ENCODE assay signal across 7 cellular contexts in genomic region chr19:52735734-52736133, GRCh38. TPM values are rescaled to one million over a fixed set of nuclear protein-coding genes. Genes with fewer than 3 reads are reported as not detected.
DNase-seq lines count a peak whose midpoint lies in the region; ATAC-seq and TF ChIP-seq lines count a peak whose summit lies in the region.

No MANE protein-coding gene starts in this region.

- peak; percentile 43 for TF ChIP-seq POLR2A in prostate gland (IDR thresholded peaks at IDR 0.05)

- H3K4me3 Mint-ChIP-seq in activated naive CD8-positive, alpha-beta T cell: peak overlapping the region; percentile 93

- TF ChIP-seq EP300 in Ishikawa (IDR thresholded peaks at IDR 0.05; ENCODE audit: borderline replicate concordance): no peak

- peaks cover 23% of the 10 kb centered on the region for H3K4me1 Mint-ChIP-seq in activated naive CD8-positive, alpha-beta T cell (ENCODE audit: low read depth)

- intact Hi-C loops in left ventricle myocardium inferior (cut with micrococcal nuclease): no loop called here
- intact Hi-C loops in prostate gland (cut with DNase I): loop anchor here (2.0 to 10.0 kb wide), 2 partner anchors 45 to 211 kb away; partner anchors contain the start of gene ZNF808

- H3K27ac ChIP-seq in left ventricle myocardium inferior (replicated peaks): peak overlapping the region; percentile 94
- peak overlapping the region; percentile 79 to 91 for H3K27ac ChIP-seq in prostate gland

- DNase-seq in left ventricle myocardium inferior: peak; percentile 81
- DNase-seq in prostate gland (ENCODE audit: low spot score): peak; percentile 61
- DNase-seq in NCI-H2227 (lab: John Stamatoyannopoulos, UW; ENCODE audit: unreplicated experiment): no peak

- H3K4me3 ChIP-seq in left ventricle myocardium inferior (peak overlapping the region; percentile 87), prostate gland (no peak overlapping the region)

- no peaks in the 10 kb centered on the region for H3K36me3 Mint-ChIP-seq in activated naive CD8-positive, alpha-beta T cell

- 45% methylated on average over 18 of the region's 18 CpGs for WGBS in prostate gland

- peak overlapping the region; percentile 93 for H3K27ac Mint-ChIP-seq in activated naive CD8-positive, alpha-beta T cell

- no peak for TF ChIP-seq CTCF in left ventricle myocardium inferior (IDR thresholded peaks at IDR 0.05; ENCODE audit: borderline replicate concordance)
- no peak for TF ChIP-seq CTCF in prostate gland (IDR thresholded peaks at IDR 0.05)

- no peak for TF ChIP-seq RAD21 in Ishikawa (IDR thresholded peaks at IDR 0.05; ENCODE audit: low read depth)

- ATAC-seq in GM21825 (IDR thresholded peaks at IDR 0.05; ENCODE audit: unreplicated experiment): no peak
- no peak for ATAC-seq in HG03039 (IDR thresholded peaks at IDR 0.05; ENCODE audit: unreplicated experiment)

- no peaks in the 10 kb centered on the region for H3K9me3 Mint-ChIP-seq in activated naive CD8-positive, alpha-beta T cell (ENCODE audit: low read depth)

- H3K9me3 ChIP-seq in left ventricle myocardium inferior (replicated peaks) (no peaks in the 10 kb centered on the region), prostate gland (no peaks in the 10 kb centered on the region)

- H3K27me3 Mint-ChIP-seq in activated naive CD8-positive, alpha-beta T cell: no peaks in the 10 kb centered on the region

- no peaks in the 10 kb centered on the region for H3K27me3 ChIP-seq in left ventricle myocardium inferior (ENCODE audit: low read depth)
- no peaks in the 10 kb centered on the region for H3K27me3 ChIP-seq in prostate gland (replicated peaks; ENCODE audit: insufficient read depth)

- H3K4me1 ChIP-seq in left ventricle myocardium inferior: peaks cover 26% of the 10 kb centered on the region
- H3K4me1 ChIP-seq in prostate gland (replicated peaks): no peaks in the 10 kb centered on the region

- peaks cover 3% of the 10 kb centered on the region for H3K36me3 ChIP-seq in left ventricle myocardium inferior
- H3K36me3 ChIP-seq in prostate gland: no peaks in the 10 kb centered on the region

TF ChIP-seq in Ishikawa, 13 proteins besides CTCF, POLR2A, EP300 and RAD21:
- TF ChIP-seq EGR1 (IDR thresholded peaks at IDR 0.05) (peak; percentile 46; the same call in 1 of the 2 replicates), CEBPB (IDR thresholded peaks at IDR 0.05) (no peak)

RNA-seq across cellular contexts. Expression of gene ZNF611, which starts 0.9 kb away (rescaled TPM):
- total RNA-seq in left ventricle myocardium inferior (7.0 TPM), prostate gland (10 to 100 TPM; 12.0 to 15.3 TPM)

RNA-seq across cellular contexts. Expression of gene ZNF600, which starts 50.9 kb away (rescaled TPM):
- total RNA-seq in left ventricle myocardium inferior (2.9 TPM), prostate gland (10 to 100 TPM in 1 of 2 donors, 1 to 10 TPM in 1; 8.7 to 21.2 TPM)
